Comparison of ENCODE assay signal across 22 cellular contexts in genomic region chr3:176934698-176935097, GRCh38.
"Had no signal": no experiment of that assay in that cellular context is flagged by ENCODE, and none has a peak within 500 bp of the region (broad histone marks: within the 10 kb centered on the region; RNA-seq: fewer than 3 reads in every experiment).

No MANE protein-coding gene starts in this region.

- H3K4me3 Mint-ChIP-seq: IgD-negative memory B cell had no signal

- ATAC-seq: K562, Panc1, Right ventricle myocardium inferior, SK-N-SH treated with all-trans-retinoic acid at 6 μM for 48 hours had no signal

- H3K9me3 Mint-ChIP-seq: IgD-negative memory B cell had no signal

- H3K36me3 ChIP-seq: MG63, SJCRH30 had no signal

- H3K27me3 ChIP-seq: MG63, SJCRH30 had no signal

- H3K9ac ChIP-seq: KMS-11 had no signal

- DNase-seq: MG63, NCI-H1092, NCI-H1105 treated with DMSO at 0.1 percent for 48 hours, NCI-H1417 treated with DMSO at 0.1 percent for 48 hours, NCI-H146, NCI-H1694 treated with DMSO at 0.1 percent for 48 hours, NCI-H1930, NCI-H2081, NCI-H2227 treated with DMSO at 0.1 percent for 48 hours, NCI-H446, NCI-H510A, NCI-H524 treated with DMSO at 0.1 percent for 48 hours, NCI-H774, SHP77 treated with DMSO at 0.1 percent for 48 hours had no signal

- H3K36me3 Mint-ChIP-seq: IgD-negative memory B cell had no signal

- H3K27ac Mint-ChIP-seq: IgD-negative memory B cell had no signal

- H3K4me3 ChIP-seq: K562, MG63, SJCRH30 had no signal

- H3K9me3 ChIP-seq: MG63, SJCRH30 had no signal

- H3K27ac ChIP-seq: KMS-11, RWPE1, SJCRH30 had no signal

- FAIRE-seq: K562 had no signal

- H3K4me2 ChIP-seq: KMS-11 had no signal
